In the genomic region with DNA sequence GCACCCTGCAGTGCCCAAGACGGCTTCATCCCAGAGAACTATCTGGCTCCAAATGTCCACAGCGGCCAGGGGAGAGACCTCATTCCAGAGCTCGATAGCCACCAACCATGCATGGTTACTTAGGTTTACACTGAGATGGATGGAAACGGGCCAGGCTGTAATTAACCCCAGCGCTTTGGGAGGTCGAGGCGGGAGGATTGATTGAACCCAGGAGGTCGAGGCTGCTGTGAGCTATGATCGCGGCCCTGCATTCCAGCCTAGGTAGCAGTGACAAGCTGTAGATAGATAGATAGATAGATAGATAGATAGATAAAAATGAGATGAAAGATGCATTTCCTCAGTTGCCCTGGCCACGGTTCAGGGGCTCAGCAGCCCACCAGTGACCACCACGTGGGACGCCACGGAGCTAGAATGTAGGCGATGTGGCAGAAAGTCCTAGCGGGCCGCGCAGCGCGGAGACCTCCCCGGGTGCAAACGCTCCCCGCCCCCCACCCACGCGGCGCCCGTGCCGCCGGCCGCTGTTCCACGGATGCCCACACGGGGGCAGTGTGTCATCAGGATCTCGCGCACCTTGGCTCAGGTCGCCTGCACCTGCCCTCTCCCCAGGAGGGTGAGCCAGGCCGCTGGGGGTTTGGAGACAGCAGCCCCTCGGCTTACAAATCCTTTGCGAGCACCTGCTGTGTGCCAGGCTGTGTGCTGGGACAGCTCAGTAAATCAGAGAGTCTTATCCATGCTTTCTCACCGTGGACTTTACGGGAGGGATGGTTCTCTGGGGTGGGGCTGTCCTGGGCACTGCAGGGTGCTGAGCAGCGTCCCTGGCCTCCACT, we compare ENCODE assay signal across 9 cellular contexts. TPM values are rescaled to one million over a fixed set of nuclear protein-coding genes. Genes with fewer than 3 reads are reported as not detected.
DNase-seq lines count a peak whose midpoint lies in the region; ATAC-seq, FAIRE-seq and TF ChIP-seq lines count a peak whose summit lies in the region.
"Had no signal": no experiment of that assay in that cellular context is flagged by ENCODE, and none has a peak within 500 bp of the region (broad histone marks: within the 10 kb centered on the region; RNA-seq: fewer than 3 reads in every experiment).

No MANE protein-coding gene starts in this region.

- DNase-seq in D721Med (ENCODE audit: insufficient read length, low spot score) (peak; percentile 26), KBM-7 (peak; percentile 75), UCSD-AML1 (lab: John Stamatoyannopoulos, UW; ENCODE audit: unreplicated experiment) (peak; percentile 50), breast epithelium (ENCODE audit: low spot score in 2 of 2) (peak in 1 of 2 donors; percentile 68), left lung (peak; percentile 63 to 92)
- DNase-seq in stimulated activated CD8-positive, alpha-beta memory T cell treated with anti-CD3 and anti-CD28 coated beads, Interleukin-12 subunit alpha, Interleukin-12 subunit beta, amount 100 ng/mL, for 4 hours (ENCODE audit: low read depth), result peak; percentile 68

- ATAC-seq in left lung, result peak; percentile 95
- no peak for ATAC-seq in HG03139 (IDR thresholded peaks at IDR 0.05; ENCODE audit: unreplicated experiment)
- no peak for ATAC-seq in GM18520 (IDR thresholded peaks at IDR 0.05; ENCODE audit: unreplicated experiment)

- H3K4me1 ChIP-seq in breast epithelium, result peaks cover 0 to 3% of the 10 kb centered on the region in 2 donors
- H3K4me1 ChIP-seq in left lung, result peaks cover 0 to 12% of the 10 kb centered on the region in 2 donors

- H3K9me3 ChIP-seq in breast epithelium (no peaks in the 10 kb centered on the region), left lung (no peaks in the 10 kb centered on the region)
- H3K9me3 ChIP-seq: SJCRH30 had no signal

- peak overlapping the region in 2 of 3 donors; percentile 28 to 35 for H3K4me3 ChIP-seq in breast epithelium
- no peak overlapping the region for H3K4me3 ChIP-seq in left lung
- H3K4me3 ChIP-seq: SJCRH30 had no signal

- no peak for TF ChIP-seq POLR2A in breast epithelium (IDR thresholded peaks at IDR 0.05)

- H3K27me3 ChIP-seq in breast epithelium (no peaks in the 10 kb centered on the region), left lung (no peaks in the 10 kb centered on the region)
- H3K27me3 ChIP-seq: SJCRH30 had no signal

- no peak for FAIRE-seq in D721Med (lab: Jason Lieb, UNC)

- in situ Hi-C loops in KBM-7 (cut with MboI; ENCODE audit: low pct_unique_long_range_greater_than_20kb, low sequenced_read_pairs), result no loop called here

- intact Hi-C loops in breast epithelium (cut with DNase I; ENCODE audit: low total_unique reads) (no loop called here), left lung (cut with DNase I) (no loop called here)

- no peaks in the 10 kb centered on the region for H3K36me3 ChIP-seq in breast epithelium
- no peaks in the 10 kb centered on the region for H3K36me3 ChIP-seq in left lung
- H3K36me3 ChIP-seq: SJCRH30 had no signal

- H3K27ac ChIP-seq in breast epithelium (no peak overlapping the region), left lung (no peak overlapping the region)
- H3K27ac ChIP-seq: SJCRH30 had no signal

- peak; percentile 71 for TF ChIP-seq CTCF in D721Med (IDR thresholded peaks at IDR 0.05; ENCODE audit: insufficient read depth, missing control alignments)
- peak; percentile 89 to 96 (median 95) for TF ChIP-seq CTCF in breast epithelium (IDR thresholded peaks at IDR 0.05)
- TF ChIP-seq CTCF in left lung (IDR thresholded peaks at IDR 0.05), result peak; percentile 94

RNA-seq across cellular contexts. Expression of gene TLE5, which starts 13.5 kb away (rescaled TPM):
- 100 to 1,000 TPM; 329 to 407 (median 397) TPM for total RNA-seq in breast epithelium
- total RNA-seq in left lung, result 100 to 1,000 TPM; 335 to 409 TPM

RNA-seq across cellular contexts. Expression of gene GNA11, which starts 18.3 kb away (rescaled TPM):
- total RNA-seq in breast epithelium (10 to 100 TPM; 40.5 to 52.0 (median 42.3) TPM), left lung (10 to 100 TPM; 57.2 to 59.9 TPM)

RNA-seq across cellular contexts. Expression of gene TLE2, which starts 46.7 kb away (rescaled TPM):
- 10 to 100 TPM; 25.3 to 65.6 (median 35.1) TPM for total RNA-seq in breast epithelium
- total RNA-seq in left lung, result 10 to 100 TPM; 35.2 to 70.5 TPM

Comparison
In these comparisons a context has a peak if more than half of its experiments do, and no peak if none do; other contexts are left out.
1. H3K4me3 ChIP-seq: peak in breast epithelium (2 of 3); none in left lung (0 of 2).
2. Peak in every context shown above with its lines, with median percentiles within 50 percentile points of each other: CTCF ChIP-seq.